ENCODE assay signal across 8 cellular contexts in the genomic region with DNA sequence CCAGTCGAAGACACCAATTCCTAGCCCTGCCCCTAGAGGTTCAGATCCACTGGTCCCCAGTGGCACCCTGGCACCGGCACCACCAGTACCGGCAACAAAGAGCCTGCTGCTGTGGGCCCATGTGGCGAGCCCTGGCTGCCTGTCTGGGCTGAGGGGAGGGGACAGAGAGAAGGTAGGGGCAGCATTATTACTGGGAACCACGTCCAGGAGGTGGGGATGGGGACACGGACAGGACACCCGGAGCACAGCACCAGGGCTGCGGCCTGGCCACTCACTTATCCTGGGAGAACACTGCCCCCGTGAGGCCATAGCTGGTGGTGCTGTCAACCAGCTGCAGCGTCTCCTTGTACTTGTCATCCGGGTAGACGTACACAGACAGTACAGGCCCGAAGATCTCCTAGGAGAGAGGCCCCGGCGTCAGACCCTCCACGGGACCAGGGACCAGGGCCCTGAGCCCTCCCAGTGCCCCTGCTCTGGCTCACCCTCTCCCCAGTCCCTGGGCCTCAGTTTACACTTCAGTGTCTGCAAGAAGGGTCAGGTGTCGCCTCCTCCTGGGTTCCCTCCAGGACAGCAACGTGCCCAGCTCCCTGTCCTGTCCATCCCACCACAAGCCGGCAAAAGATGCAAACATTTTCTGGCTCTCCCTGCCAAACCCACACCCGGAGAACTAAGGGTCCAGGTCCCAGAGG.
DNase-seq lines count a peak whose midpoint lies in the region; ATAC-seq and TF ChIP-seq lines count a peak whose summit lies in the region.

No MANE protein-coding gene starts in this region.

- H3K27me3 ChIP-seq in NT2/D1 (ENCODE audit: insufficient read depth, insufficient read length), result no peaks in the 10 kb centered on the region
- peaks cover 2% of the 10 kb centered on the region for H3K27me3 ChIP-seq in mucosa of stomach (ENCODE audit: control insufficient read depth, insufficient read depth, low read length)

- TF ChIP-seq CTCF in C4-2B (conservative IDR thresholded peaks at IDR 0.05) (peak; percentile 80), HFF-Myc (IDR thresholded peaks at IDR 0.05; ENCODE audit: low read depth, low read length, missing control alignments) (peak; percentile 93)

- no peaks in the 10 kb centered on the region for H3K9me3 ChIP-seq in NT2/D1 (ENCODE audit: insufficient read depth, low read length)
- no peaks in the 10 kb centered on the region for H3K9me3 ChIP-seq in mucosa of stomach (ENCODE audit: control insufficient read depth, low read length)

- H3K9ac ChIP-seq in NT2/D1 (ENCODE audit: insufficient read length, low read depth) (no peak overlapping the region), mucosa of stomach (ENCODE audit: low read length) (peak overlapping the region; percentile 29)

- H3K4me3 ChIP-seq in HFF-Myc (replicated peaks; ENCODE audit: low read depth, low read length) (no peak overlapping the region), NT2/D1 (ENCODE audit: insufficient read length, low read depth) (no peak overlapping the region), mucosa of stomach (ENCODE audit: low read length) (no peak overlapping the region)

- H3K36me3 ChIP-seq in NT2/D1 (ENCODE audit: insufficient read depth, insufficient read length, low read length), result peaks cover 41% of the 10 kb centered on the region
- H3K36me3 ChIP-seq in mucosa of stomach (ENCODE audit: control insufficient read depth, insufficient read depth, low read length), result no peaks in the 10 kb centered on the region

- H3K27ac ChIP-seq in C4-2B (peak overlapping the region; percentile 27), epithelial cell of prostate (no peak overlapping the region)

- ATAC-seq in GM21390 (IDR thresholded peaks at IDR 0.05; ENCODE audit: unreplicated experiment), result no peak

- peak; percentile 71 for DNase-seq in HFF-Myc (ENCODE audit: extremely low read depth, low read depth)
- DNase-seq in NT2/D1 (ENCODE audit: low read depth, low spot score), result peak; percentile 83
- DNase-seq in activated CD8-positive, alpha-beta memory T cell treated with anti-CD3 and anti-CD28 coated beads, Interleukin-2, amount 50 U/mL, for 4 hours, result peak; percentile 70
- peak; percentile 36 for DNase-seq in epithelial cell of prostate (ENCODE audit: low read depth, low spot score)
- DNase-seq in stimulated activated CD8-positive, alpha-beta memory T cell treated with anti-CD3 and anti-CD28 coated beads, Interleukin-4, amount 100 ng/mL, for 24 hours (ENCODE audit: low read depth), result peak; percentile 54

- H3K4me1 ChIP-seq in NT2/D1 (ENCODE audit: insufficient read depth, insufficient read length) (peaks cover 7% of the 10 kb centered on the region), mucosa of stomach (ENCODE audit: control insufficient read depth, insufficient read depth, low read length) (peaks cover 5% of the 10 kb centered on the region)
